ENCODE assay signal across 8 cellular contexts in genomic region chr9:89179535-89179919, GRCh38. TPM values are rescaled to one million over a fixed set of nuclear protein-coding genes. Genes with fewer than 3 reads are reported as not detected.
A peak's percentile ranks its signal among the peaks of the same experiment; 100 is the strongest.
DNase-seq lines count a peak whose midpoint lies in the region; ATAC-seq and TF ChIP-seq lines count a peak whose summit lies in the region.

No MANE protein-coding gene starts in this region.

- TF ChIP-seq CTCF in astrocyte of the cerebellum (IDR thresholded peaks at IDR 0.05; ENCODE audit: low read depth, low read length, missing control alignments) (no peak), kidney epithelial cell (IDR thresholded peaks at IDR 0.05; ENCODE audit: insufficient read depth, low read length, poor library complexity, severe bottlenecking) (no peak), thoracic aorta (IDR thresholded peaks at IDR 0.05) (peak; percentile 6), GM10248 (IDR thresholded peaks at IDR 0.05; ENCODE audit: control extremely low read depth, extremely low read depth, low read depth, missing control alignments) (no peak)

- H3K27ac ChIP-seq in thoracic aorta: peak overlapping the region; percentile 59 to 62

- peak overlapping the region; percentile 38 for H3K4me3 ChIP-seq in astrocyte of the cerebellum (ENCODE audit: low read depth, low read length)
- peak overlapping the region; percentile 28 for H3K4me3 ChIP-seq in kidney epithelial cell (ENCODE audit: low read depth, low read length)
- H3K4me3 ChIP-seq in thoracic aorta: peak overlapping the region; percentile 68

- in situ Hi-C loops in astrocyte of the cerebellum (cut with HindIII; ENCODE audit: low sequenced_read_pairs): loop anchor here (5.0 kb wide), 1 partner anchor 103 kb away; no protein-coding TSS in a partner anchor

- peaks cover 18 to 31% of the 10 kb centered on the region in 2 donors for H3K4me1 ChIP-seq in thoracic aorta (ENCODE audit: control insufficient read depth in 1 of 2, low read depth in 2 of 2)

- POLR2A ChIA-PET in GM10248 (lab: Yijun Ruan, JAX): no interaction called here

- H3K9me3 Mint-ChIP-seq in activated T-cell treated with anti-CD3 and anti-CD28 coated beads, Interleukin-2, amount 50 U/mL, for 72 hours: no peaks in the 10 kb centered on the region

- H3K36me3 Mint-ChIP-seq in activated T-cell treated with anti-CD3 and anti-CD28 coated beads, Interleukin-2, amount 50 U/mL, for 72 hours (ENCODE audit: insufficient read depth in 2 of 2): peaks cover 0 to 3% of the 10 kb centered on the region in 2 donors

- H3K9me3 ChIP-seq in thoracic aorta: no peaks in the 10 kb centered on the region

- ATAC-seq in activated T-cell treated with anti-CD3 and anti-CD28 coated beads, Interleukin-2, amount 50 U/mL, for 72 hours (replicated peaks in 1 of 2): no peak
- peak; percentile 19 for ATAC-seq in thoracic aorta (ENCODE audit: insufficient number of reproducible peaks, low FRiP score, low read depth)

- peaks cover 89% of the 10 kb centered on the region for H3K27me3 Mint-ChIP-seq in activated T-cell treated with anti-CD3 and anti-CD28 coated beads, Interleukin-2, amount 50 U/mL, for 72 hours (ENCODE audit: low read depth)

- H3K27me3 ChIP-seq in kidney epithelial cell (ENCODE audit: control insufficient read depth, insufficient read depth, low read length) (peaks cover 5% of the 10 kb centered on the region), thoracic aorta (replicated peaks; ENCODE audit: insufficient read depth) (peaks cover 11% of the 10 kb centered on the region)

- peak overlapping the region; percentile 75 to 80 for H3K4me3 Mint-ChIP-seq in activated T-cell treated with anti-CD3 and anti-CD28 coated beads, Interleukin-2, amount 50 U/mL, for 72 hours

- CTCF ChIA-PET in GM10248 (lab: Yijun Ruan, JAX): no interaction called here

- no peaks in the 10 kb centered on the region for H3K36me3 ChIP-seq in kidney epithelial cell (ENCODE audit: control insufficient read depth, insufficient read depth, low read length)
- no peaks in the 10 kb centered on the region for H3K36me3 ChIP-seq in thoracic aorta

- intact Hi-C loops in head of caudate nucleus (cut with DNase I): no loop called here

- H3K4me1 Mint-ChIP-seq in activated T-cell treated with anti-CD3 and anti-CD28 coated beads, Interleukin-2, amount 50 U/mL, for 72 hours (ENCODE audit: low read depth): peaks cover 20% of the 10 kb centered on the region

- DNase-seq in activated T-cell treated with anti-CD3 and anti-CD28 coated beads, Interleukin-2, amount 50 U/mL, for 72 hours: no peak
- DNase-seq in activated T-cell treated with anti-CD3 and anti-CD28 coated beads, Interleukin-2, amount 50 U/mL, for 48 hours: no peak
- DNase-seq in astrocyte of the cerebellum (ENCODE audit: low read depth) (no peak), kidney epithelial cell (ENCODE audit: low read depth) (no peak), thoracic aorta (ENCODE audit: low spot score) (no peak), GM10248 (ENCODE audit: extremely low spot score) (no peak), head of caudate nucleus (no peak)
- DNase-seq in effector CD8-positive, alpha-beta T cell (lab: John Stamatoyannopoulos, UW): no peak

- H3K27ac Mint-ChIP-seq in activated T-cell treated with anti-CD3 and anti-CD28 coated beads, Interleukin-2, amount 50 U/mL, for 72 hours: no peak overlapping the region

RNA-seq across cellular contexts. Expression of gene SHC3, which starts 0.9 kb away (rescaled TPM):
- not detected for total RNA-seq in activated T-cell treated with anti-CD3 and anti-CD28 coated beads, Interleukin-2, amount 50 U/mL, for 72 hours
- total RNA-seq in kidney epithelial cell (2.9 and 5.1 TPM in 2 replicates), thoracic aorta (1 to 10 TPM; 1.5 to 1.8 TPM)
